In genomic region chr3:53097887-53098286, GRCh38 we compare ENCODE assay signal across 8 cellular contexts.
"Had no signal": no experiment of that assay in that cellular context is flagged by ENCODE, and none has a peak within 500 bp of the region (broad histone marks: within the 10 kb centered on the region; RNA-seq: fewer than 3 reads in every experiment).

No MANE protein-coding gene starts in this region.

- DNase-seq: activated CD4-positive, CD25-positive, alpha-beta regulatory T cell treated with anti-CD3 and anti-CD28 coated beads, Interleukin-2, amount 50 U/mL, for 72 hours; activated effector memory CD4-positive, alpha-beta T cell treated with Interleukin-2 at 50 U/mL for 16 hours; hypothalamus; lower lobe of right lung; nephron progenitor cell; occipital lobe; stimulated activated CD8-positive, alpha-beta memory T cell treated with anti-CD3 and anti-CD28 coated beads, Interleukin-4, amount 100 ng/mL, for 48 hours had no signal

- H3K9me3 Mint-ChIP-seq: nephron progenitor cell had no signal

- ATAC-seq: lower lobe of right lung, Right ventricle myocardium inferior had no signal

- H3K27ac Mint-ChIP-seq: nephron progenitor cell had no signal

- H3K4me3 Mint-ChIP-seq: nephron progenitor cell had no signal
